21 cellular contexts compared by ENCODE assay signal in genomic region chrX:79181401-79181800, GRCh38.
DNase-seq lines count a peak whose midpoint lies in the region; ATAC-seq and TF ChIP-seq lines count a peak whose summit lies in the region.
"Had no signal": no experiment of that assay in that cellular context is flagged by ENCODE, and none has a peak within 500 bp of the region (broad histone marks: within the 10 kb centered on the region; RNA-seq: fewer than 3 reads in every experiment).

No MANE protein-coding gene starts in this region.

- no peaks in the 10 kb centered on the region for H3K36me3 ChIP-seq in KMS-11 (ENCODE audit: insufficient read depth)
- H3K36me3 ChIP-seq: BLaER1 treated with 17β-estradiol and CSF1 and Interleukin-3, amounts not matched to agents 10 nM and 100 nM; gastroesophageal sphincter; neutrophil; upper lobe of left lung had no signal

- DNase-seq in activated T-cell treated with anti-CD3 and anti-CD28 coated beads, Interleukin-2, amount 50 U/mL, for 24 hours: no peak
- DNase-seq in activated T-cell treated with anti-CD3 and anti-CD28 coated beads, Interleukin-2, amount 50 U/mL, for 1 hour: no peak
- DNase-seq in stimulated activated naive B cell treated with anti-CD40 and anti-IgM and Interleukin-4, amounts not matched to agents 10 μg/mL and 1 μg/mL and 100 μg/mL, for 72 hours: peak; percentile 12
- DNase-seq: activated CD8-positive, alpha-beta memory T cell treated with anti-CD3 and anti-CD28 coated beads, Interleukin-2, amount 50 U/mL, for 4 hours; erythroblast; GOT3; NCI-H2029; NCI-H510A; stimulated activated naive CD4-positive, alpha-beta T cell; upper lobe of left lung had no signal

- H3K79me2 ChIP-seq in KMS-11 (ENCODE audit: insufficient read depth, low read depth): no peaks in the 10 kb centered on the region

- peak; percentile 74 for ATAC-seq in stimulated activated naive B cell treated with anti-CD40 and anti-IgM and Interleukin-4, amounts not matched to agents 10 μg/mL and 1 μg/mL and 100 μg/mL, for 72 hours (replicated peaks)
- ATAC-seq in GM21576 (IDR thresholded peaks at IDR 0.05; ENCODE audit: unreplicated experiment) (no peak), HG03571 (IDR thresholded peaks at IDR 0.05; ENCODE audit: unreplicated experiment) (no peak), HG02938 (IDR thresholded peaks at IDR 0.05; ENCODE audit: unreplicated experiment) (no peak)
- ATAC-seq: A549, gastroesophageal sphincter, Right ventricle myocardium inferior had no signal

- H3K4me3 Mint-ChIP-seq in activated T-cell treated with anti-CD3 and anti-CD28 coated beads, Interleukin-2, amount 50 U/mL, for 24 hours: peak overlapping the region; percentile 26
- H3K4me3 Mint-ChIP-seq in activated naive CD8-positive, alpha-beta T cell: peak overlapping the region; percentile 7
- no peak overlapping the region for H3K4me3 Mint-ChIP-seq in stimulated activated naive B cell treated with anti-CD40 and anti-IgM and Interleukin-4, amounts not matched to agents 10 μg/mL and 1 μg/mL and 100 μg/mL, for 72 hours

- no peak overlapping the region for H3K9ac ChIP-seq in KMS-11
- H3K9ac ChIP-seq: BLaER1 treated with 17β-estradiol and CSF1 and Interleukin-3, amounts not matched to agents 10 nM and 100 nM had no signal

- peaks cover 4% of the 10 kb centered on the region for H3K27me3 Mint-ChIP-seq in activated T-cell treated with anti-CD3 and anti-CD28 coated beads, Interleukin-2, amount 50 U/mL, for 24 hours
- no peaks in the 10 kb centered on the region for H3K27me3 Mint-ChIP-seq in activated naive CD8-positive, alpha-beta T cell
- no peaks in the 10 kb centered on the region for H3K27me3 Mint-ChIP-seq in stimulated activated naive B cell treated with anti-CD40 and anti-IgM and Interleukin-4, amounts not matched to agents 10 μg/mL and 1 μg/mL and 100 μg/mL, for 72 hours

- H3K4me2 ChIP-seq in KMS-11: peak overlapping the region; percentile 86
- H3K4me2 ChIP-seq: A549; BLaER1 treated with 17β-estradiol and CSF1 and Interleukin-3, amounts not matched to agents 10 nM and 100 nM had no signal

- peaks cover 47% of the 10 kb centered on the region for H3K4me1 ChIP-seq in KMS-11 (ENCODE audit: low read depth, poor library complexity, severe bottlenecking)
- H3K4me1 ChIP-seq: A549, gastroesophageal sphincter, upper lobe of left lung had no signal

- H4K20me1 ChIP-seq in KMS-11 (ENCODE audit: insufficient read depth): no peaks in the 10 kb centered on the region
- H4K20me1 ChIP-seq: BLaER1 treated with 17β-estradiol and CSF1 and Interleukin-3, amounts not matched to agents 10 nM and 100 nM had no signal

- H3K27ac ChIP-seq in KMS-11: peak overlapping the region; percentile 77; the same call in 1 of the 2 replicates
- H3K27ac ChIP-seq: A549; BLaER1 treated with 17β-estradiol and CSF1 and Interleukin-3, amounts not matched to agents 10 nM and 100 nM; gastroesophageal sphincter; neutrophil; upper lobe of left lung; VCaP had no signal

- H3K27ac Mint-ChIP-seq in activated T-cell treated with anti-CD3 and anti-CD28 coated beads, Interleukin-2, amount 50 U/mL, for 24 hours: peak overlapping the region; percentile 94
- peak overlapping the region; percentile 95 for H3K27ac Mint-ChIP-seq in activated naive CD8-positive, alpha-beta T cell
- peak overlapping the region; percentile 56 for H3K27ac Mint-ChIP-seq in stimulated activated naive B cell treated with anti-CD40 and anti-IgM and Interleukin-4, amounts not matched to agents 10 μg/mL and 1 μg/mL and 100 μg/mL, for 72 hours

- no peaks in the 10 kb centered on the region for H3K9me3 Mint-ChIP-seq in activated T-cell treated with anti-CD3 and anti-CD28 coated beads, Interleukin-2, amount 50 U/mL, for 24 hours
- no peaks in the 10 kb centered on the region for H3K9me3 Mint-ChIP-seq in activated naive CD8-positive, alpha-beta T cell (ENCODE audit: low read depth)
- H3K9me3 Mint-ChIP-seq in stimulated activated naive B cell treated with anti-CD40 and anti-IgM and Interleukin-4, amounts not matched to agents 10 μg/mL and 1 μg/mL and 100 μg/mL, for 72 hours: peaks cover 0 to 3% of the 10 kb centered on the region in 2 donors

- no peak overlapping the region for H2AFZ ChIP-seq in KMS-11 (ENCODE audit: low read depth)

- peaks cover 6% of the 10 kb centered on the region for H3K36me3 Mint-ChIP-seq in activated T-cell treated with anti-CD3 and anti-CD28 coated beads, Interleukin-2, amount 50 U/mL, for 24 hours (ENCODE audit: low read depth)
- peaks cover 7% of the 10 kb centered on the region for H3K36me3 Mint-ChIP-seq in activated naive CD8-positive, alpha-beta T cell
- H3K36me3 Mint-ChIP-seq in stimulated activated naive B cell treated with anti-CD40 and anti-IgM and Interleukin-4, amounts not matched to agents 10 μg/mL and 1 μg/mL and 100 μg/mL, for 72 hours: peaks cover 7 to 9% of the 10 kb centered on the region in 2 donors

- H3K27me3 ChIP-seq in KMS-11 (ENCODE audit: insufficient read depth, low read depth): no peaks in the 10 kb centered on the region
- H3K27me3 ChIP-seq: gastroesophageal sphincter, neutrophil, upper lobe of left lung had no signal

- H3K4me3 ChIP-seq in KMS-11 (IDR thresholded peaks at IDR 0.05; ENCODE audit: insufficient read depth, low read depth, low read length): no peak overlapping the region
- H3K4me3 ChIP-seq: A549; BLaER1 treated with 17β-estradiol and CSF1 and Interleukin-3, amounts not matched to agents 10 nM and 100 nM; gastroesophageal sphincter; upper lobe of left lung had no signal

- TF ChIP-seq CTCF in KMS-11 (conservative IDR thresholded peaks at IDR 0.05; ENCODE audit: low read depth, low read length): no peak

- peaks cover 77% of the 10 kb centered on the region for H3K4me1 Mint-ChIP-seq in activated T-cell treated with anti-CD3 and anti-CD28 coated beads, Interleukin-2, amount 50 U/mL, for 24 hours (ENCODE audit: low read depth)
- H3K4me1 Mint-ChIP-seq in activated naive CD8-positive, alpha-beta T cell (ENCODE audit: low read depth): peaks cover 64% of the 10 kb centered on the region
- peaks cover 7 to 23% of the 10 kb centered on the region in 2 donors for H3K4me1 Mint-ChIP-seq in stimulated activated naive B cell treated with anti-CD40 and anti-IgM and Interleukin-4, amounts not matched to agents 10 μg/mL and 1 μg/mL and 100 μg/mL, for 72 hours

Comparison
In these comparisons a context has a peak if more than half of its experiments do, and no peak if none do; other contexts are left out.
1. H3K4me3 Mint-ChIP-seq: peak in activated T-cell treated with anti-CD3 and anti-CD28 coated beads, Interleukin-2, amount 50 U/mL, for 24 hours (single experiment) and activated naive CD8-positive, alpha-beta T cell (single experiment); none in stimulated activated naive B cell treated with anti-CD40 and anti-IgM and Interleukin-4, amounts not matched to agents 10 μg/mL and 1 μg/mL and 100 μg/mL, for 72 hours (0 of 2).
2. ATAC-seq: peak in stimulated activated naive B cell treated with anti-CD40 and anti-IgM and Interleukin-4, amounts not matched to agents 10 μg/mL and 1 μg/mL and 100 μg/mL, for 72 hours (2 of 2); none in GM21576 (single experiment), HG03571 (single experiment) and HG02938 (single experiment).
3. Peak in every context shown above with its lines, with median percentiles within 50 percentile points of each other: H3K27ac Mint-ChIP-seq.